ENCODE assay signal across 22 cellular contexts in the genomic region with DNA sequence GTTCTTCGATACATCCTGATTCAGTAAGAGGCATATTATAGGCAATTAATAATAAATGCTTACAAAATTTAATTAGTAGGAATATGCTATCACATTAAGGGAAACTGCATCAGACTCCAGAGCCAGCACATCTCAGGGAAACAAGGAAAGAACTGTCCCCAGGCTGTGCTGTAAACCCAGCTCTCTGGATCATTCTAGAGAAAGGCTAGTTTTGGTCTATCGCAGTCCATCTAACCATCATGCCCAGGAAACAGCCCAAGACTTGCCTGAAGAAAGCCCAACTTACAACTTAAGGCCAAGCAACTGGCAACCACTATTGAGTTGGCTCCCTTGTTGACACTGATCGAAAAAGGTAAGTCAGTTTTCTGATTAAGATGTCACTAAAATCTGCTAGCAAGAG. TPM values are rescaled to one million over a fixed set of nuclear protein-coding genes. Genes with fewer than 3 reads are reported as not detected.
DNase-seq lines count a peak whose midpoint lies in the region; ATAC-seq, FAIRE-seq and TF ChIP-seq lines count a peak whose summit lies in the region.
"Had no signal": no experiment of that assay in that cellular context is flagged by ENCODE, and none has a peak within 500 bp of the region (broad histone marks: within the 10 kb centered on the region; RNA-seq: fewer than 3 reads in every experiment).

No MANE protein-coding gene starts in this region.

- no peak for FAIRE-seq in K562 (lab: Jason Lieb, UNC)

- no peak overlapping the region for H3K4me2 ChIP-seq in Loucy (ENCODE audit: low read depth, low read length, poor library complexity, severe bottlenecking)
- H3K4me2 ChIP-seq in K562 (ENCODE audit: insufficient read depth, low read length) = no peak overlapping the region
- H3K4me2 ChIP-seq: KMS-11 had no signal

- H3K27me3 ChIP-seq in Loucy (ENCODE audit: insufficient read depth, low read length, poor library complexity, severe bottlenecking) (no peaks in the 10 kb centered on the region), K562 (ENCODE audit: control insufficient read depth in 2 of 2, insufficient read depth in 2 of 2, low read length in 2 of 2) (no peaks in the 10 kb centered on the region), SJCRH30 (no peaks in the 10 kb centered on the region)

- 52% methylated on average over 3 of the region's 3 CpGs for WGBS in K562 (ENCODE audit: insufficient coverage, low coverage, missing lambda C conversion rate)

- peaks cover 40% of the 10 kb centered on the region for H3K4me1 ChIP-seq in Loucy (ENCODE audit: insufficient read depth, low read length, poor library complexity, severe bottlenecking)
- peaks cover 3 to 36% of the 10 kb centered on the region in 2 experiments; a peak in 4 of 5 replicates for H3K4me1 ChIP-seq in K562 (replicated peaks in 1 of 2; ENCODE audit: control insufficient read depth in 2 of 2, insufficient read depth in 2 of 2, low read length in 2 of 2)
- no peaks in the 10 kb centered on the region for H3K4me1 ChIP-seq in SJCRH30

- H4K20me1 ChIP-seq in Loucy (ENCODE audit: insufficient read depth, low read length, poor library complexity, severe bottlenecking) (no peaks in the 10 kb centered on the region), K562 (replicated peaks; ENCODE audit: control insufficient read depth, insufficient read depth, low read length) (0 out of 2 replicates have a peak, but pooled peaks cover 4% of the 10 kb centered on the region)

- H3K27ac ChIP-seq in K562 (ENCODE audit: extremely low read depth, low read depth, low read length) = peak overlapping the region; percentile 8; the same call in 1 of the 3 replicates
- H3K27ac ChIP-seq in SJCRH30 = no peak overlapping the region
- H3K27ac ChIP-seq: KMS-11, RWPE1 had no signal

- H3K4me3 ChIP-seq in Loucy (ENCODE audit: low read length, poor library complexity, severe bottlenecking) (no peak overlapping the region), K562 (no peak overlapping the region), SJCRH30 (no peak overlapping the region)

- in situ Hi-C loops in K562 (cut with MboI) = no loop called here

- CTCF ChIA-PET in K562 (lab: Yijun Ruan, JAX; ENCODE audit: low intra/inter-chr PET ratio) = no interaction called here

- POLR2A ChIA-PET in K562 (lab: Yijun Ruan, JAX) = no interaction called here

- no peak for DNase-seq in activated T-cell treated with anti-CD3 and anti-CD28 coated beads, Interleukin-2, amount 50 U/mL, for 72 hours
- no peak for DNase-seq in activated T-cell treated with anti-CD3 and anti-CD28 coated beads for 4 hours
- no peak for DNase-seq in K562 (ENCODE audit: extremely low read depth in 1 of 4, low spot score in 3 of 4)
- DNase-seq in mesothelial cell of epicardium (ENCODE audit: low spot score in 2 of 2, unreplicated experiment in 2 of 2) = no peak
- DNase-seq in SJCRH30 = no peak
- DNase-seq: 8988T, EL, H9, NCI-H1105, NCI-H146, NCI-H2029, NCI-H2227 treated with DMSO at 0.1 percent for 48 hours, NCI-H510A, NCI-H748 treated with DMSO at 0.1 percent for 48 hours, SHP77 treated with DMSO at 0.1 percent for 48 hours had no signal

- H3K9me3 ChIP-seq in Loucy (ENCODE audit: insufficient read depth, low read depth, low read length) = no peaks in the 10 kb centered on the region
- H3K9me3 ChIP-seq in K562 (replicated peaks; ENCODE audit: control insufficient read depth, insufficient read depth, low read depth, low read length) = no peaks in the 10 kb centered on the region
- no peaks in the 10 kb centered on the region for H3K9me3 ChIP-seq in SJCRH30 (replicated peaks)

- H3K4me3 Mint-ChIP-seq in activated T-cell treated with anti-CD3 and anti-CD28 coated beads, Interleukin-2, amount 50 U/mL, for 72 hours = no peak overlapping the region
- no peak overlapping the region for H3K4me3 Mint-ChIP-seq in mesothelial cell of epicardium
- H3K4me3 Mint-ChIP-seq: CD14-positive monocyte, H9 had no signal

- H3K27me3 Mint-ChIP-seq in activated T-cell treated with anti-CD3 and anti-CD28 coated beads, Interleukin-2, amount 50 U/mL, for 72 hours (ENCODE audit: low read depth) = no peaks in the 10 kb centered on the region
- H3K27me3 Mint-ChIP-seq in mesothelial cell of epicardium (ENCODE audit: low read depth) = no peaks in the 10 kb centered on the region

- H3K9ac ChIP-seq in Loucy (ENCODE audit: low read depth, low read length, poor library complexity, severe bottlenecking) (no peak overlapping the region), K562 (ENCODE audit: insufficient read depth in 1 of 2, low read depth in 2 of 2, low read length in 2 of 2) (no peak overlapping the region)
- H3K9ac ChIP-seq: KMS-11 had no signal

- H3K9me3 Mint-ChIP-seq in activated T-cell treated with anti-CD3 and anti-CD28 coated beads, Interleukin-2, amount 50 U/mL, for 72 hours = no peaks in the 10 kb centered on the region
- peaks cover 3% of the 10 kb centered on the region for H3K9me3 Mint-ChIP-seq in mesothelial cell of epicardium
- H3K9me3 Mint-ChIP-seq: H9 had no signal

- BruUV-seq in K562 (replicated peaks; lab: Mats Ljungman, UMichigan) = no TSS peak

- TF ChIP-seq EP300 in K562 (IDR thresholded peaks at IDR 0.05; ENCODE audit: low read length) = no peak

- H3K79me2 ChIP-seq in Loucy (ENCODE audit: insufficient read depth, low read length) (no peaks in the 10 kb centered on the region), K562 (ENCODE audit: control insufficient read depth, insufficient read depth, low read length) (peaks cover 79% of the 10 kb centered on the region)

- H3K36me3 Mint-ChIP-seq in activated T-cell treated with anti-CD3 and anti-CD28 coated beads, Interleukin-2, amount 50 U/mL, for 72 hours (ENCODE audit: insufficient read depth in 2 of 2) = peaks cover 0 to 7% of the 10 kb centered on the region in 2 donors
- no peaks in the 10 kb centered on the region for H3K36me3 Mint-ChIP-seq in mesothelial cell of epicardium

- TF ChIP-seq POLR2A in K562 (conservative IDR thresholded peaks at IDR 0.05) = no peak

- H3K27ac Mint-ChIP-seq in activated T-cell treated with anti-CD3 and anti-CD28 coated beads, Interleukin-2, amount 50 U/mL, for 72 hours = peak overlapping the region; percentile 33
- peak overlapping the region; percentile 59 for H3K27ac Mint-ChIP-seq in mesothelial cell of epicardium
- H3K27ac Mint-ChIP-seq: H9 had no signal

- TF ChIP-seq RAD21 in K562 (CRISPR knock-in tag; conservative IDR thresholded peaks at IDR 0.05 in 1 of 2, IDR thresholded peaks at IDR 0.05 in 1 of 2) = no peak

- peaks cover 42% of the 10 kb centered on the region for H3K4me1 Mint-ChIP-seq in activated T-cell treated with anti-CD3 and anti-CD28 coated beads, Interleukin-2, amount 50 U/mL, for 72 hours (ENCODE audit: low read depth)
- H3K4me1 Mint-ChIP-seq in mesothelial cell of epicardium = peaks cover 28% of the 10 kb centered on the region

- TF ChIP-seq CTCF in Loucy (conservative IDR thresholded peaks at IDR 0.05; ENCODE audit: low read length) (no peak), K562 (IDR thresholded peaks at IDR 0.05 in 2 of 3, conservative IDR thresholded peaks at IDR 0.05 in 1 of 3; ENCODE audit: insufficient read depth in 2 of 3, low read depth in 1 of 3, low read length in 3 of 3) (no peak), mesothelial cell of epicardium (IDR thresholded peaks at IDR 0.05; ENCODE audit: unreplicated experiment) (no peak)

- H2AFZ ChIP-seq in Loucy (ENCODE audit: low read length) (peak overlapping the region; percentile 32; the same call in 1 of the 2 replicates), K562 (ENCODE audit: low read depth, low read length) (no peak overlapping the region)

- ATAC-seq in activated T-cell treated with anti-CD3 and anti-CD28 coated beads, Interleukin-2, amount 50 U/mL, for 72 hours (replicated peaks in 1 of 2) = no peak
- ATAC-seq in K562 = no peak
- ATAC-seq in GM19023 (IDR thresholded peaks at IDR 0.05; ENCODE audit: unreplicated experiment) = no peak
- no peak for ATAC-seq in GM19452 (IDR thresholded peaks at IDR 0.05; ENCODE audit: unreplicated experiment)
- ATAC-seq: SK-N-SH treated with all-trans-retinoic acid at 6 μM for 48 hours had no signal

- H3K9me1 ChIP-seq in K562 (ENCODE audit: control insufficient read depth, insufficient read depth, low read length) = no peaks in the 10 kb centered on the region

- H3F3A ChIP-seq in Loucy (ENCODE audit: low read depth) = no peaks in the 10 kb centered on the region; the same call in 1 of the 2 replicates

- intact Hi-C loops in K562 (cut with micrococcal nuclease) = no loop called here

- H3K36me3 ChIP-seq in Loucy (ENCODE audit: insufficient read depth, low read length) = no peaks in the 10 kb centered on the region
- peaks cover 6% of the 10 kb centered on the region; the same call in 1 of the 3 replicates for H3K36me3 ChIP-seq in K562 (ENCODE audit: control insufficient read depth, insufficient read depth, low read length)
- 0 out of 2 replicates have a peak, but pooled peaks cover 2% of the 10 kb centered on the region for H3K36me3 ChIP-seq in SJCRH30

- no peaks in the 10 kb centered on the region for H3K9me2 ChIP-seq in Loucy (replicated peaks; ENCODE audit: low read depth, low read length)

RNA-seq across cellular contexts. Expression of a gene that starts 11.3 kb away (rescaled TPM):
- 10 to 100 TPM; 12.8 to 18.5 TPM for total RNA-seq in activated T-cell treated with anti-CD3 and anti-CD28 coated beads, Interleukin-2, amount 50 U/mL, for 72 hours
- 17.0 and 33.7 TPM in 2 replicates for total RNA-seq in K562 (2011; cell fraction: chromatin; rRNA removed; ENCODE audit: low replicate concordance)
- 7.8 and 10.1 TPM in 2 replicates for total RNA-seq in K562 (2011; cell fraction: nucleolus; rRNA removed)
- total RNA-seq in K562 (2011; cell fraction: nucleoplasm; rRNA removed) = 10.5 and 10.6 TPM in 2 replicates
- total RNA-seq in K562 (2014; rRNA removed) (10.4 and 11.6 TPM in 2 replicates), K562 (2014; rRNA removed; fragmentation: Illumina TruSeq; extraction: Trizol) (12.7 and 15.3 TPM in 2 replicates), K562 (2015; rRNA removed; fragmentation: Illumina TruSeq; extraction: Trizol) (9.2 and 9.9 TPM in 2 replicates), K562 (2021) (11.7 and 13.0 TPM in 2 replicates), mesothelial cell of epicardium (8.3 to 9.5 TPM (median 8.9 TPM) in 3 replicates)
- polyA plus RNA-seq in K562 (2011; rRNA removed) (7.9 and 9.1 TPM in 2 replicates), K562 (2014; fragmentation: Illumina TruSeq; extraction: Trizol) (8.6 and 10.4 TPM in 2 replicates), K562 (2014; fragmentation: Nextera tagmentation; extraction: Ambion mirVana) (1 to 10 TPM; 2.2 to 3.3 TPM), K562 (2014; rRNA removed) (6.9 and 7.3 TPM in 2 replicates)
- 2.1 and 3.6 TPM in 2 replicates for polyA plus RNA-seq in K562 (2011; cell fraction: cytosol; rRNA removed)
- polyA plus RNA-seq in K562 (2011; cell fraction: nucleus; rRNA removed) = 6.2 and 8.7 TPM in 2 replicates
- polyA plus RNA-seq in K562 (2012) = 6.6 and 6.7 TPM in 2 replicates
- 13.9 and 23.8 TPM in 2 replicates for polyA minus RNA-seq in K562 (2011; rRNA and poly(A)+ RNA removed)
- polyA minus RNA-seq in K562 (2011; cell fraction: cytosol; rRNA and poly(A)+ RNA removed) = 5.1 and 5.8 TPM in 2 replicates
- 9.0 and 19.5 TPM in 2 replicates for polyA minus RNA-seq in K562 (2011; cell fraction: nucleus; rRNA and poly(A)+ RNA removed)
- 15.2 and 15.9 TPM in 2 replicates for total RNA-seq in SJCRH30 (2014; rRNA removed; shearing (Covaris generic))

RNA-seq across cellular contexts. Expression of a gene that starts 41.4 kb away (rescaled TPM):
- total RNA-seq in activated T-cell treated with anti-CD3 and anti-CD28 coated beads, Interleukin-2, amount 50 U/mL, for 72 hours = 1 to 10 TPM; 3.8 to 4.9 TPM
- total RNA-seq in K562 (2011; cell fraction: chromatin; rRNA removed; ENCODE audit: low replicate concordance) = 7.4 and 8.8 TPM in 2 replicates
- 5.7 and 11.1 TPM in 2 replicates for total RNA-seq in K562 (2011; cell fraction: nucleolus; rRNA removed)
- total RNA-seq in K562 (2011; cell fraction: nucleoplasm; rRNA removed) = 7.6 and 8.1 TPM in 2 replicates
- total RNA-seq in K562 (2014; rRNA removed) = 12.0 and 18.0 TPM in 2 replicates
- 9.7 and 12.7 TPM in 2 replicates for total RNA-seq in K562 (2014; rRNA removed; fragmentation: Illumina TruSeq; extraction: Trizol)
- total RNA-seq in K562 (2015; rRNA removed; fragmentation: Illumina TruSeq; extraction: Trizol) = 7.2 and 7.3 TPM in 2 replicates
- total RNA-seq in K562 (2021) = 9.1 and 9.6 TPM in 2 replicates
- polyA plus RNA-seq in K562 (2011; rRNA removed) = 12.5 and 12.9 TPM in 2 replicates
- 7.9 and 14.9 TPM in 2 replicates for polyA plus RNA-seq in K562 (2011; cell fraction: cytosol; rRNA removed)
- polyA plus RNA-seq in K562 (2011; cell fraction: nucleus; rRNA removed) = 5.3 and 7.8 TPM in 2 replicates
- 6.7 and 6.8 TPM in 2 replicates for polyA plus RNA-seq in K562 (2012)
- polyA plus RNA-seq in K562 (2014; fragmentation: Illumina TruSeq; extraction: Trizol) = 6.2 and 6.5 TPM in 2 replicates
- polyA plus RNA-seq in K562 (2014; fragmentation: Nextera tagmentation; extraction: Ambion mirVana) = 1 to 10 TPM; 1.6 to 2.2 TPM
- 10.9 and 12.5 TPM in 2 replicates for polyA plus RNA-seq in K562 (2014; rRNA removed)
- 12.9 and 14.7 TPM in 2 replicates for polyA minus RNA-seq in K562 (2011; rRNA and poly(A)+ RNA removed)
- 2.7 and 5.4 TPM in 2 replicates for polyA minus RNA-seq in K562 (2011; cell fraction: cytosol; rRNA and poly(A)+ RNA removed)
- polyA minus RNA-seq in K562 (2011; cell fraction: nucleus; rRNA and poly(A)+ RNA removed) = 11.0 and 12.4 TPM in 2 replicates
- 6.8 to 8.3 TPM (median 7.8 TPM) in 3 replicates for total RNA-seq in mesothelial cell of epicardium
- 3.6 and 3.9 TPM in 2 replicates for total RNA-seq in SJCRH30 (2014; rRNA removed; shearing (Covaris generic))
